13 cellular contexts compared by ENCODE assay signal in the genomic region with DNA sequence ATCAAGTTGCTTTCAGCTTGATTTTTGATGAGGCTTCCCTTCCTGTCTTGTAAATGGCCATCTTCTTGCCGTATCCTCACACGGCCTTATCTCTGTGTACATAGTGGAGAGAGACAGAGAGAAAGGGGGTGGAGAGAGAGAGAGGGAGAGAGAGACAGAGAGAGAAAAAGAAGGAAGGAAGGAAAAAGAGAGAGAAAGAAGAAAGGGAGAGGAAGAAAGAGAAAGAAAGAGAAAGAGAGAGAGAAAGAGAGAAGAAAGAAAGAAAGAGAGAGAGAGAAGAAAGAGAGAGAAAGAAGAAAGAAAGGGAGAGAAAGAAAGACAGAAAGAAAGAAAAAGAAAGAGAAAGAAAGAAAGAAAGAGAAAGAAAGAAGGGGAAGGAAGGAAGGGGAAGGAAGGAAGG. TPM values are rescaled to one million over a fixed set of nuclear protein-coding genes. Genes with fewer than 3 reads are reported as not detected.
DNase-seq lines count a peak whose midpoint lies in the region; ATAC-seq, FAIRE-seq and TF ChIP-seq lines count a peak whose summit lies in the region.
"Had no signal": no experiment of that assay in that cellular context is flagged by ENCODE, and none has a peak within 500 bp of the region (broad histone marks: within the 10 kb centered on the region; RNA-seq: fewer than 3 reads in every experiment).

No MANE protein-coding gene starts in this region.

- no peaks in the 10 kb centered on the region for H3K27me3 Mint-ChIP-seq in osteocyte (ENCODE audit: unreplicated experiment)

- H3K4me1 ChIP-seq in HEK293 (ENCODE audit: control insufficient read depth, insufficient read depth, low read length) (peaks cover 9% of the 10 kb centered on the region; the same call in 1 of the 2 replicates), K562 (replicated peaks in 1 of 2; ENCODE audit: control insufficient read depth in 2 of 2, insufficient read depth in 2 of 2, low read length in 2 of 2) (no peaks in the 10 kb centered on the region), subcutaneous abdominal adipose tissue (ENCODE audit: control insufficient read depth in 5 of 5, insufficient read depth in 5 of 5, low read length in 5 of 5) (peaks cover 0 to 18% (median 14%) of the 10 kb centered on the region in 5 donors), MM.1S (ENCODE audit: low read length) (no peaks in the 10 kb centered on the region)
- H3K4me1 ChIP-seq: A549, BLaER1 had no signal

- no peak overlapping the region for H3K4me3 Mint-ChIP-seq in osteocyte (ENCODE audit: unreplicated experiment)

- H3K27ac Mint-ChIP-seq in osteocyte (ENCODE audit: unreplicated experiment), result peak overlapping the region; percentile 70

- DNase-seq in K562 (ENCODE audit: extremely low read depth in 1 of 4, low spot score in 3 of 4) (no peak), osteocyte (ENCODE audit: extremely low spot score, unreplicated experiment) (no peak), MM.1S (no peak), substantia nigra (lab: John Stamatoyannopoulos, UW) (no peak), 8988T (no peak)
- DNase-seq: DMS53, HCEC 1CT had no signal

- TF ChIP-seq POLR2A in K562 (conservative IDR thresholded peaks at IDR 0.05), result no peak

- no TSS peak for BruUV-seq in K562 (replicated peaks; lab: Mats Ljungman, UMichigan)

- H3K4me3 ChIP-seq in HEK293 (ENCODE audit: low read depth, low read length), result no peak overlapping the region
- no peak overlapping the region for H3K4me3 ChIP-seq in K562
- no peak overlapping the region for H3K4me3 ChIP-seq in subcutaneous abdominal adipose tissue (ENCODE audit: low read depth in 1 of 5, low read length in 5 of 5)
- H3K4me3 ChIP-seq in MM.1S (ENCODE audit: low read length), result no peak overlapping the region
- H3K4me3 ChIP-seq: A549, BLaER1 had no signal

- H4K20me1 ChIP-seq in K562 (replicated peaks; ENCODE audit: control insufficient read depth, insufficient read depth, low read length), result no peaks in the 10 kb centered on the region
- H4K20me1 ChIP-seq in MM.1S (ENCODE audit: insufficient read depth, low read length), result no peaks in the 10 kb centered on the region
- H4K20me1 ChIP-seq: BLaER1 had no signal

- in situ Hi-C loops in K562 (cut with MboI), result no loop called here

- no peaks in the 10 kb centered on the region for H3K9me3 ChIP-seq in HEK293 (ENCODE audit: control insufficient read depth, insufficient read depth, low read depth, low read length)
- no peaks in the 10 kb centered on the region for H3K9me3 ChIP-seq in K562 (replicated peaks; ENCODE audit: control insufficient read depth, insufficient read depth, low read depth, low read length)
- H3K9me3 ChIP-seq in subcutaneous abdominal adipose tissue (ENCODE audit: control insufficient read depth in 5 of 5, low read length in 5 of 5), result no peaks in the 10 kb centered on the region
- H3K9me3 ChIP-seq in MM.1S (replicated peaks; ENCODE audit: insufficient read depth, low read length), result no peaks in the 10 kb centered on the region
- H3K9me3 ChIP-seq: A549, BLaER1 had no signal

- H3K79me2 ChIP-seq in K562 (ENCODE audit: control insufficient read depth, insufficient read depth, low read length), result no peaks in the 10 kb centered on the region
- H3K79me2 ChIP-seq in MM.1S (ENCODE audit: low read length), result no peaks in the 10 kb centered on the region

- TF ChIP-seq CTCF in HEK293 (tag by site-specific recombination; IDR thresholded peaks at IDR 0.05), result no peak
- TF ChIP-seq CTCF in K562 (IDR thresholded peaks at IDR 0.05 in 2 of 3, conservative IDR thresholded peaks at IDR 0.05 in 1 of 3; ENCODE audit: insufficient read depth in 2 of 3, low read depth in 1 of 3, low read length in 3 of 3), result no peak
- no peak for TF ChIP-seq CTCF in osteocyte (IDR thresholded peaks at IDR 0.05)
- TF ChIP-seq CTCF in MM.1S (IDR thresholded peaks at IDR 0.05; ENCODE audit: low read length), result no peak

- peaks cover 60% of the 10 kb centered on the region for H3K4me1 Mint-ChIP-seq in osteocyte (ENCODE audit: unreplicated experiment)

- CTCF ChIA-PET in HEK293 (lab: Yijun Ruan, JAX) (interaction anchor here (0.6 kb wide), 3 partner anchors 11 to 1389 kb away, joined by 3 to 4 read pairs (median 3); no protein-coding TSS in a partner anchor), K562 (lab: Yijun Ruan, JAX; ENCODE audit: low intra/inter-chr PET ratio) (no interaction called here)

- no peaks in the 10 kb centered on the region for H3K9me2 ChIP-seq in MM.1S (replicated peaks; ENCODE audit: insufficient read depth, low read length)

- FAIRE-seq in K562 (lab: Jason Lieb, UNC), result no peak
- FAIRE-seq: A549, GM18507 had no signal

- H3K36me3 Mint-ChIP-seq in osteocyte (ENCODE audit: unreplicated experiment), result peaks cover 8% of the 10 kb centered on the region

- H3F3A ChIP-seq in MM.1S (ENCODE audit: insufficient read depth, low read length), result no peaks in the 10 kb centered on the region

- H3K27me3 ChIP-seq in K562 (ENCODE audit: control insufficient read depth in 2 of 2, insufficient read depth in 2 of 2, low read length in 2 of 2) (0 out of 5 replicates have a peak, but pooled peaks cover 0 to 2% of the 10 kb centered on the region in 2 experiments), subcutaneous abdominal adipose tissue (ENCODE audit: control insufficient read depth in 5 of 5, insufficient read depth in 4 of 5, low read length in 5 of 5) (no peaks in the 10 kb centered on the region), MM.1S (replicated peaks; ENCODE audit: insufficient read depth, low read length) (no peaks in the 10 kb centered on the region)
- H3K27me3 ChIP-seq: BLaER1 had no signal

- H3K4me2 ChIP-seq in K562 (ENCODE audit: insufficient read depth, low read length) (no peak overlapping the region), MM.1S (ENCODE audit: low read depth, low read length) (no peak overlapping the region)
- H3K4me2 ChIP-seq: A549, BLaER1 had no signal

- no peak overlapping the region for H3K27ac ChIP-seq in HEK293 (ENCODE audit: extremely low read depth, low read depth, low read length)
- no peak overlapping the region for H3K27ac ChIP-seq in K562 (ENCODE audit: extremely low read depth, low read depth, low read length)
- H3K27ac ChIP-seq in subcutaneous abdominal adipose tissue (ENCODE audit: low read depth, low read length), result peak overlapping the region; percentile 13
- no peak overlapping the region for H3K27ac ChIP-seq in MM.1S (ENCODE audit: low read length)
- no peak overlapping the region for H3K27ac ChIP-seq in substantia nigra (ENCODE audit: low read depth, low read length, poor library complexity, severe bottlenecking)
- H3K27ac ChIP-seq: A549, BLaER1, HL-60 had no signal

- TF ChIP-seq RAD21 in K562 (CRISPR knock-in tag; conservative IDR thresholded peaks at IDR 0.05 in 1 of 2, IDR thresholded peaks at IDR 0.05 in 1 of 2), result no peak

- H3K9me1 ChIP-seq in K562 (ENCODE audit: control insufficient read depth, insufficient read depth, low read length), result no peaks in the 10 kb centered on the region

- intact Hi-C loops in K562 (cut with micrococcal nuclease), result no loop called here

- no peaks in the 10 kb centered on the region for H3K9me3 Mint-ChIP-seq in osteocyte (ENCODE audit: unreplicated experiment)

- no peak overlapping the region for H2AFZ ChIP-seq in K562 (ENCODE audit: low read depth, low read length)
- H2AFZ ChIP-seq in MM.1S (ENCODE audit: low read length), result no peak overlapping the region

- ATAC-seq in K562, result no peak
- ATAC-seq: A549 had no signal

- H3K9ac ChIP-seq in K562 (ENCODE audit: insufficient read depth in 1 of 2, low read depth in 2 of 2, low read length in 2 of 2) (no peak overlapping the region), subcutaneous abdominal adipose tissue (ENCODE audit: low read length in 5 of 5) (no peak overlapping the region), MM.1S (ENCODE audit: low read length) (no peak overlapping the region)
- H3K9ac ChIP-seq: BLaER1 had no signal

- H3K36me3 ChIP-seq in HEK293 (ENCODE audit: control insufficient read depth in 2 of 2, insufficient read depth in 1 of 2, low read length in 2 of 2) (no peaks in the 10 kb centered on the region), K562 (ENCODE audit: control insufficient read depth, insufficient read depth, low read length) (no peaks in the 10 kb centered on the region), subcutaneous abdominal adipose tissue (ENCODE audit: control insufficient read depth in 5 of 5, insufficient read depth in 5 of 5, low read length in 5 of 5) (no peaks in the 10 kb centered on the region), MM.1S (replicated peaks; ENCODE audit: insufficient read depth, low read length) (no peaks in the 10 kb centered on the region)
- H3K36me3 ChIP-seq: BLaER1 had no signal

- POLR2A ChIA-PET in HEK293 (lab: Yijun Ruan, JAX), result no interaction called here
- POLR2A ChIA-PET in K562 (lab: Yijun Ruan, JAX), result interaction anchor here (0.5 kb wide), 1 partner anchor 89 kb away, joined by 3 read pairs; no protein-coding TSS in a partner anchor

- no peak for TF ChIP-seq EP300 in K562 (IDR thresholded peaks at IDR 0.05; ENCODE audit: low read length)

- WGBS in K562 (ENCODE audit: insufficient coverage, low coverage, missing lambda C conversion rate), result no CpG with 5 or more reads among the region's 2 CpGs

RNA-seq across cellular contexts. Expression of a gene that starts 46.6 kb away (rescaled TPM):
- not detected in 2 replicates for total RNA-seq in K562 (2011; cell fraction: chromatin; rRNA removed; ENCODE audit: low replicate concordance)
- not detected in 2 replicates for total RNA-seq in K562 (2011; cell fraction: nucleolus; rRNA removed)
- total RNA-seq in K562 (2011; cell fraction: nucleoplasm; rRNA removed), result not detected in 2 replicates
- total RNA-seq in K562 (2014; rRNA removed) (not detected in 2 replicates), K562 (2014; rRNA removed; fragmentation: Illumina TruSeq; extraction: Trizol) (0.04 TPM in 1 of 2 replicates, not detected in the other), K562 (2015; rRNA removed; fragmentation: Illumina TruSeq; extraction: Trizol) (not detected in 2 replicates), K562 (2021) (0.11 and 0.22 TPM in 2 replicates), osteocyte (143 and 150 TPM in 2 replicates)
- polyA plus RNA-seq in K562 (2011; rRNA removed) (0.03 TPM in 1 of 2 replicates, not detected in the other), K562 (2014; fragmentation: Illumina TruSeq; extraction: Trizol) (not detected in 2 replicates), K562 (2014; fragmentation: Nextera tagmentation; extraction: Ambion mirVana) (not detected), K562 (2014; rRNA removed) (not detected in 2 replicates)
- not detected in 2 replicates for polyA plus RNA-seq in K562 (2011; cell fraction: cytosol; rRNA removed)
- 0.07 TPM in 1 of 2 replicates, not detected in the other for polyA plus RNA-seq in K562 (2011; cell fraction: nucleus; rRNA removed)
- not detected in 2 replicates for polyA plus RNA-seq in K562 (2012)
- not detected in 2 replicates for polyA minus RNA-seq in K562 (2011; rRNA and poly(A)+ RNA removed)
- 0.09 TPM in 1 of 2 replicates, not detected in the other for polyA minus RNA-seq in K562 (2011; cell fraction: cytosol; rRNA and poly(A)+ RNA removed)
- polyA minus RNA-seq in K562 (2011; cell fraction: nucleus; rRNA and poly(A)+ RNA removed), result not detected in 2 replicates

RNA-seq across cellular contexts. Expression of a gene that starts 46.6 kb away (rescaled TPM):
- 9.5 and 12.0 TPM in 2 replicates for total RNA-seq in K562 (2011; cell fraction: chromatin; rRNA removed; ENCODE audit: low replicate concordance)
- total RNA-seq in K562 (2011; cell fraction: nucleolus; rRNA removed), result 16.2 TPM in 2 replicates
- total RNA-seq in K562 (2011; cell fraction: nucleoplasm; rRNA removed), result 12.4 and 14.2 TPM in 2 replicates
- total RNA-seq in K562 (2014; rRNA removed), result 11.9 and 14.5 TPM in 2 replicates
- total RNA-seq in K562 (2014; rRNA removed; fragmentation: Illumina TruSeq; extraction: Trizol), result 9.5 and 9.8 TPM in 2 replicates
- total RNA-seq in K562 (2015; rRNA removed; fragmentation: Illumina TruSeq; extraction: Trizol), result 11.4 and 11.5 TPM in 2 replicates
- total RNA-seq in K562 (2021), result 9.6 and 11.3 TPM in 2 replicates
- polyA plus RNA-seq in K562 (2011; rRNA removed), result 13.5 and 14.6 TPM in 2 replicates
- polyA plus RNA-seq in K562 (2011; cell fraction: cytosol; rRNA removed), result 11.2 and 11.5 TPM in 2 replicates
- 7.1 and 12.1 TPM in 2 replicates for polyA plus RNA-seq in K562 (2011; cell fraction: nucleus; rRNA removed)
- 7.6 and 7.7 TPM in 2 replicates for polyA plus RNA-seq in K562 (2012)
- polyA plus RNA-seq in K562 (2014; fragmentation: Illumina TruSeq; extraction: Trizol), result 9.3 TPM in 2 replicates
- 1 to 10 TPM; 5.8 to 8.9 TPM for polyA plus RNA-seq in K562 (2014; fragmentation: Nextera tagmentation; extraction: Ambion mirVana)
- polyA plus RNA-seq in K562 (2014; rRNA removed), result 8.3 and 10.7 TPM in 2 replicates
- 15.5 and 15.9 TPM in 2 replicates for polyA minus RNA-seq in K562 (2011; rRNA and poly(A)+ RNA removed)
- polyA minus RNA-seq in K562 (2011; cell fraction: cytosol; rRNA and poly(A)+ RNA removed), result 9.7 and 10.3 TPM in 2 replicates
- polyA minus RNA-seq in K562 (2011; cell fraction: nucleus; rRNA and poly(A)+ RNA removed), result 13.2 and 28.7 TPM in 2 replicates
- 82.4 and 83.7 TPM in 2 replicates for total RNA-seq in osteocyte

Comparison
In these comparisons a context has a peak if more than half of its experiments do, and no peak if none do; other contexts are left out.
1. RNA of a gene that starts 46.6 kb away (total RNA-seq): 143 to 150 TPM in osteocyte; 0.04 to 0.22 TPM in K562; every median in the first group is over 100 times any median in the second.